Comparison of ENCODE assay signal across 18 cellular contexts in genomic region chr12:23757541-23757962, GRCh38.
DNase-seq lines count a peak whose midpoint lies in the region; ATAC-seq, FAIRE-seq and TF ChIP-seq lines count a peak whose summit lies in the region.
"Had no signal": no experiment of that assay in that cellular context is flagged by ENCODE, and none has a peak within 500 bp of the region (broad histone marks: within the 10 kb centered on the region; RNA-seq: fewer than 3 reads in every experiment).

No MANE protein-coding gene starts in this region.

- no peaks in the 10 kb centered on the region for H3K9me3 ChIP-seq in endothelial cell of umbilical vein (replicated peaks; ENCODE audit: control insufficient read depth, insufficient read depth, low read length)
- H3K9me3 ChIP-seq: BLaER1 treated with 17β-estradiol and CSF1 and Interleukin-3, amounts not matched to agents 10 nM and 100 nM; sigmoid colon had no signal

- CTCF ChIA-PET in endothelial cell of umbilical vein (lab: Charles Lee): interaction anchor here (1.0 to 1.5 kb wide), 3 partner anchors 9 to 42 kb away, joined by 4 read pairs; no protein-coding TSS in a partner anchor

- POLR2A ChIA-PET in endothelial cell of umbilical vein (lab: Charles Lee): no interaction called here

- no peaks in the 10 kb centered on the region for H3K79me2 ChIP-seq in endothelial cell of umbilical vein (ENCODE audit: control insufficient read depth, insufficient read depth, low read length)

- TF ChIP-seq POLR2A in endothelial cell of umbilical vein (IDR thresholded peaks at IDR 0.05; ENCODE audit: low read depth, low read length): no peak

- H3K4me2 ChIP-seq in endothelial cell of umbilical vein (ENCODE audit: insufficient read depth, low read length): no peak overlapping the region
- H3K4me2 ChIP-seq: BLaER1 treated with 17β-estradiol and CSF1 and Interleukin-3, amounts not matched to agents 10 nM and 100 nM had no signal

- peaks cover 25% of the 10 kb centered on the region for H3K4me1 Mint-ChIP-seq in mesothelial cell of epicardium
- H3K4me1 Mint-ChIP-seq in stimulated activated effector memory CD8-positive, alpha-beta T cell treated with anti-CD3 and anti-CD28 coated beads, Interleukin-12 subunit alpha, Interleukin-12 subunit beta, amount 100 ng/mL, for 72 hours: no peaks in the 10 kb centered on the region
- H3K4me1 Mint-ChIP-seq: activated T-helper 17 cell treated with anti-CD3 and anti-CD28 coated beads, Interleukin-2, amount 50 U/mL, for 72 hours; naive thymus-derived CD4-positive, alpha-beta T cell had no signal

- H3K9me1 ChIP-seq in endothelial cell of umbilical vein (replicated peaks; ENCODE audit: control insufficient read depth, extremely low read depth, insufficient read depth, low read length): no peaks in the 10 kb centered on the region

- no peak overlapping the region for H3K27ac ChIP-seq in endothelial cell of umbilical vein (ENCODE audit: insufficient read depth, low read depth, low read length)
- H3K27ac ChIP-seq: BLaER1 treated with 17β-estradiol and CSF1 and Interleukin-3, amounts not matched to agents 10 nM and 100 nM; sigmoid colon had no signal

- TF ChIP-seq CTCF in endothelial cell of umbilical vein (IDR thresholded peaks at IDR 0.05; ENCODE audit: extremely low read depth in 1 of 2, insufficient read depth in 1 of 2, low read depth in 1 of 2, low read length in 2 of 2) (no peak), mesothelial cell of epicardium (IDR thresholded peaks at IDR 0.05; ENCODE audit: unreplicated experiment) (no peak)

- no peak overlapping the region for H2AFZ ChIP-seq in endothelial cell of umbilical vein (ENCODE audit: low read depth, low read length)

- BruUV-seq in endothelial cell of umbilical vein (replicated peaks; lab: Mats Ljungman, UMichigan): no TSS peak

- no peak overlapping the region for H3K4me3 ChIP-seq in endothelial cell of umbilical vein (replicated peaks in 1 of 3; ENCODE audit: insufficient read depth in 1 of 3, low read depth in 1 of 3, low read length in 3 of 3)
- H3K4me3 ChIP-seq: BLaER1 treated with 17β-estradiol and CSF1 and Interleukin-3, amounts not matched to agents 10 nM and 100 nM; dorsolateral prefrontal cortex; sigmoid colon had no signal

- no peaks in the 10 kb centered on the region for H3K27me3 ChIP-seq in endothelial cell of umbilical vein (ENCODE audit: control insufficient read depth in 2 of 2, insufficient read depth in 2 of 2, low read length in 2 of 2)
- H3K27me3 ChIP-seq: BLaER1 treated with 17β-estradiol and CSF1 and Interleukin-3, amounts not matched to agents 10 nM and 100 nM; dorsolateral prefrontal cortex; sigmoid colon had no signal

- DNase-seq in DMS53 treated with DMSO at 0.1 percent for 48 hours (lab: John Stamatoyannopoulos, UW; ENCODE audit: unreplicated experiment): peak; percentile 98
- peak; percentile 14 for DNase-seq in NCI-H2029 treated with DMSO at 0.1 percent for 48 hours (lab: John Stamatoyannopoulos, UW)
- peak; percentile 28 for DNase-seq in endothelial cell of umbilical vein (ENCODE audit: low read depth, low spot score)
- no peak for DNase-seq in mesothelial cell of epicardium (ENCODE audit: low spot score in 2 of 2, unreplicated experiment in 2 of 2)
- no peak for DNase-seq in stimulated activated effector memory CD8-positive, alpha-beta T cell treated with anti-CD3 and anti-CD28 coated beads, Interleukin-12 subunit alpha, Interleukin-12 subunit beta, amount 100 ng/mL, for 72 hours (ENCODE audit: low spot score in 2 of 2)
- no peak for DNase-seq in activated effector memory CD4-positive, alpha-beta T cell treated with Interleukin-2 at 50 U/mL for 16 hours
- DNase-seq in central memory CD4-positive, alpha-beta T cell: no peak
- DNase-seq in KG1 (lab: John Stamatoyannopoulos, UW): no peak
- DNase-seq: aorta; dorsolateral prefrontal cortex; naive thymus-derived CD4-positive, alpha-beta T cell; NCI-H82; sigmoid colon; stimulated activated CD4-positive, alpha-beta T cell treated with anti-CD3 and anti-CD28 coated beads, Interleukin-4, amount 100 ng/mL, for 4 hours; stimulated activated naive CD4-positive, alpha-beta T cell treated with Interleukin-2 at 50 U/mL for 16 hours; T-helper 9 cell had no signal

- no peaks in the 10 kb centered on the region for H3K27me3 Mint-ChIP-seq in mesothelial cell of epicardium (ENCODE audit: low read depth)
- H3K27me3 Mint-ChIP-seq: activated T-helper 17 cell treated with anti-CD3 and anti-CD28 coated beads, Interleukin-2, amount 50 U/mL, for 72 hours; naive thymus-derived CD4-positive, alpha-beta T cell had no signal

- H3K36me3 ChIP-seq in endothelial cell of umbilical vein (ENCODE audit: control insufficient read depth in 2 of 2, extremely low read depth in 1 of 2, insufficient read depth in 2 of 2, low read length in 2 of 2): no peaks in the 10 kb centered on the region
- H3K36me3 ChIP-seq: BLaER1 treated with 17β-estradiol and CSF1 and Interleukin-3, amounts not matched to agents 10 nM and 100 nM; sigmoid colon had no signal

- ATAC-seq in stimulated activated effector memory CD8-positive, alpha-beta T cell treated with anti-CD3 and anti-CD28 coated beads, Interleukin-12 subunit alpha, Interleukin-12 subunit beta, amount 100 ng/mL, for 72 hours: no peak
- ATAC-seq: activated T-helper 17 cell treated with anti-CD3 and anti-CD28 coated beads, Interleukin-2, amount 50 U/mL, for 72 hours; naive thymus-derived CD4-positive, alpha-beta T cell had no signal

- dilution Hi-C loops in endothelial cell of umbilical vein (cut with MboI; ENCODE audit: extremely low pct_ligation_motif_present, low sequenced_read_pairs): no loop called here

- no peaks in the 10 kb centered on the region for H3K4me1 ChIP-seq in endothelial cell of umbilical vein (ENCODE audit: control insufficient read depth, extremely low read depth, insufficient read depth, low read length)
- H3K4me1 ChIP-seq: BLaER1 treated with 17β-estradiol and CSF1 and Interleukin-3, amounts not matched to agents 10 nM and 100 nM had no signal

- no peak overlapping the region for H3K4me3 Mint-ChIP-seq in mesothelial cell of epicardium
- H3K4me3 Mint-ChIP-seq in stimulated activated effector memory CD8-positive, alpha-beta T cell treated with anti-CD3 and anti-CD28 coated beads, Interleukin-12 subunit alpha, Interleukin-12 subunit beta, amount 100 ng/mL, for 72 hours: no peak overlapping the region
- H3K4me3 Mint-ChIP-seq: activated T-helper 17 cell treated with anti-CD3 and anti-CD28 coated beads, Interleukin-2, amount 50 U/mL, for 72 hours; naive thymus-derived CD4-positive, alpha-beta T cell had no signal

- intact Hi-C loops in endothelial cell of umbilical vein (cut with micrococcal nuclease): no loop called here

- no peaks in the 10 kb centered on the region for H3K36me3 Mint-ChIP-seq in mesothelial cell of epicardium
- no peaks in the 10 kb centered on the region for H3K36me3 Mint-ChIP-seq in stimulated activated effector memory CD8-positive, alpha-beta T cell treated with anti-CD3 and anti-CD28 coated beads, Interleukin-12 subunit alpha, Interleukin-12 subunit beta, amount 100 ng/mL, for 72 hours
- H3K36me3 Mint-ChIP-seq: naive thymus-derived CD4-positive, alpha-beta T cell had no signal

- no peak for FAIRE-seq in endothelial cell of umbilical vein (lab: Jason Lieb, UNC)

- no peak overlapping the region for H3K9ac ChIP-seq in endothelial cell of umbilical vein (replicated peaks; ENCODE audit: extremely low read depth, insufficient read depth, low read length)
- H3K9ac ChIP-seq: BLaER1 treated with 17β-estradiol and CSF1 and Interleukin-3, amounts not matched to agents 10 nM and 100 nM had no signal

- no peaks in the 10 kb centered on the region for H4K20me1 ChIP-seq in endothelial cell of umbilical vein (replicated peaks; ENCODE audit: control insufficient read depth, extremely low read depth, insufficient read depth, low read length)
- H4K20me1 ChIP-seq: BLaER1 treated with 17β-estradiol and CSF1 and Interleukin-3, amounts not matched to agents 10 nM and 100 nM had no signal

- H3K9me3 Mint-ChIP-seq in mesothelial cell of epicardium: no peaks in the 10 kb centered on the region
- H3K9me3 Mint-ChIP-seq in stimulated activated effector memory CD8-positive, alpha-beta T cell treated with anti-CD3 and anti-CD28 coated beads, Interleukin-12 subunit alpha, Interleukin-12 subunit beta, amount 100 ng/mL, for 72 hours: peaks cover 5% of the 10 kb centered on the region
- H3K9me3 Mint-ChIP-seq: activated T-helper 17 cell treated with anti-CD3 and anti-CD28 coated beads, Interleukin-2, amount 50 U/mL, for 72 hours had no signal

- H3K27ac Mint-ChIP-seq in mesothelial cell of epicardium: peak overlapping the region; percentile 65
- no peak overlapping the region for H3K27ac Mint-ChIP-seq in stimulated activated effector memory CD8-positive, alpha-beta T cell treated with anti-CD3 and anti-CD28 coated beads, Interleukin-12 subunit alpha, Interleukin-12 subunit beta, amount 100 ng/mL, for 72 hours
- H3K27ac Mint-ChIP-seq: activated T-helper 17 cell treated with anti-CD3 and anti-CD28 coated beads, Interleukin-2, amount 50 U/mL, for 72 hours; naive thymus-derived CD4-positive, alpha-beta T cell had no signal

TF ChIP-seq in endothelial cell of umbilical vein, 7 proteins besides CTCF, POLR2A, EP300 and RAD21:
- no peak for TF ChIP-seq EZH2 (IDR thresholded peaks at IDR 0.05; ENCODE audit: borderline replicate concordance, low read depth, low read length, severe bottlenecking)
- TF ChIP-seq MAX (IDR thresholded peaks at IDR 0.05; ENCODE audit: insufficient read depth, insufficient read length): no peak

Comparison
In these comparisons a context has a peak if more than half of its experiments do, and no peak if none do; other contexts are left out.
1. DNase-seq: peak in DMS53 treated with DMSO at 0.1 percent for 48 hours (single experiment), NCI-H2029 treated with DMSO at 0.1 percent for 48 hours (single experiment) and endothelial cell of umbilical vein (single experiment); none in mesothelial cell of epicardium (0 of 2), stimulated activated effector memory CD8-positive, alpha-beta T cell treated with anti-CD3 and anti-CD28 coated beads, Interleukin-12 subunit alpha, Interleukin-12 subunit beta, amount 100 ng/mL, for 72 hours (0 of 2), activated effector memory CD4-positive, alpha-beta T cell treated with Interleukin-2 at 50 U/mL for 16 hours (single experiment), central memory CD4-positive, alpha-beta T cell (single experiment) and KG1 (single experiment).